2 cellular contexts compared by ENCODE assay signal in genomic region chr22:22450343-22450839, GRCh38.
TF ChIP-seq lines count a peak whose summit lies in the region.

No MANE protein-coding gene starts in this region.

TF ChIP-seq in HepG2, 621 proteins besides CTCF, POLR2A, EP300 and RAD21:
- TF ChIP-seq MAFK (conservative IDR thresholded peaks at IDR 0.05 in 1 of 2, IDR thresholded peaks at IDR 0.05 in 1 of 2; ENCODE audit: low read length in 2 of 2) (no peak), MZF1 (CRISPR knock-in tag; IDR thresholded peaks at IDR 0.05; ENCODE audit: borderline replicate concordance) (no peak)
- TF ChIP-seq, protein P1, sequence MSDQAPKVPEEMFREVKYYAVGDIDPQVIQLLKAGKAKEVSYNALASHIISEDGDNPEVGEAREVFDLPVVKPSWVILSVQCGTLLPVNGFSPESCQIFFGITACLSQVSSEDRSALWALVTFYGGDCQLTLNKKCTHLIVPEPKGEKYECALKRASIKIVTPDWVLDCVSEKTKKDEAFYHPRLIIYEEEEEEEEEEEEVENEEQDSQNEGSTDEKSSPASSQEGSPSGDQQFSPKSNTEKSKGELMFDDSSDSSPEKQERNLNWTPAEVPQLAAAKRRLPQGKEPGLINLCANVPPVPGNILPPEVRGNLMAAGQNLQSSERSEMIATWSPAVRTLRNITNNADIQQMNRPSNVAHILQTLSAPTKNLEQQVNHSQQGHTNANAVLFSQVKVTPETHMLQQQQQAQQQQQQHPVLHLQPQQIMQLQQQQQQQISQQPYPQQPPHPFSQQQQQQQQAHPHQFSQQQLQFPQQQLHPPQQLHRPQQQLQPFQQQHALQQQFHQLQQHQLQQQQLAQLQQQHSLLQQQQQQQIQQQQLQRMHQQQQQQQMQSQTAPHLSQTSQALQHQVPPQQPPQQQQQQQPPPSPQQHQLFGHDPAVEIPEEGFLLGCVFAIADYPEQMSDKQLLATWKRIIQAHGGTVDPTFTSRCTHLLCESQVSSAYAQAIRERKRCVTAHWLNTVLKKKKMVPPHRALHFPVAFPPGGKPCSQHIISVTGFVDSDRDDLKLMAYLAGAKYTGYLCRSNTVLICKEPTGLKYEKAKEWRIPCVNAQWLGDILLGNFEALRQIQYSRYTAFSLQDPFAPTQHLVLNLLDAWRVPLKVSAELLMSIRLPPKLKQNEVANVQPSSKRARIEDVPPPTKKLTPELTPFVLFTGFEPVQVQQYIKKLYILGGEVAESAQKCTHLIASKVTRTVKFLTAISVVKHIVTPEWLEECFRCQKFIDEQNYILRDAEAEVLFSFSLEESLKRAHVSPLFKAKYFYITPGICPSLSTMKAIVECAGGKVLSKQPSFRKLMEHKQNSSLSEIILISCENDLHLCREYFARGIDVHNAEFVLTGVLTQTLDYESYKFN (CRISPR knock-in tag; conservative IDR thresholded peaks at IDR 0.05), result no peak

TF ChIP-seq in SK-N-SH, 30 proteins besides CTCF, POLR2A, EP300 and RAD21:
- TF ChIP-seq RXRA (IDR thresholded peaks at IDR 0.05; ENCODE audit: borderline replicate concordance, low read depth) (no peak), FOXJ3 (CRISPR knock-in tag; IDR thresholded peaks at IDR 0.05) (no peak), GATA2 (CRISPR knock-in tag; IDR thresholded peaks at IDR 0.05) (no peak), MEF2A (IDR thresholded peaks at IDR 0.05; ENCODE audit: borderline replicate concordance, low read depth) (no peak), SIN3A (IDR thresholded peaks at IDR 0.05; ENCODE audit: borderline replicate concordance, low read depth, low read length) (no peak), NFIC (IDR thresholded peaks at IDR 0.05; ENCODE audit: borderline replicate concordance) (no peak), JUND (IDR thresholded peaks at IDR 0.05) (no peak), CHD2 (IDR thresholded peaks at IDR 0.05; ENCODE audit: low read length, partially characterized antibody) (no peak), ELF1 (IDR thresholded peaks at IDR 0.05) (no peak), MXI1 (IDR thresholded peaks at IDR 0.05; ENCODE audit: low read depth, low read length) (no peak), EZH2phosphoT487 (IDR thresholded peaks at IDR 0.05; ENCODE audit: borderline replicate concordance, low read depth) (no peak)
- TF ChIP-seq, protein P2, sequence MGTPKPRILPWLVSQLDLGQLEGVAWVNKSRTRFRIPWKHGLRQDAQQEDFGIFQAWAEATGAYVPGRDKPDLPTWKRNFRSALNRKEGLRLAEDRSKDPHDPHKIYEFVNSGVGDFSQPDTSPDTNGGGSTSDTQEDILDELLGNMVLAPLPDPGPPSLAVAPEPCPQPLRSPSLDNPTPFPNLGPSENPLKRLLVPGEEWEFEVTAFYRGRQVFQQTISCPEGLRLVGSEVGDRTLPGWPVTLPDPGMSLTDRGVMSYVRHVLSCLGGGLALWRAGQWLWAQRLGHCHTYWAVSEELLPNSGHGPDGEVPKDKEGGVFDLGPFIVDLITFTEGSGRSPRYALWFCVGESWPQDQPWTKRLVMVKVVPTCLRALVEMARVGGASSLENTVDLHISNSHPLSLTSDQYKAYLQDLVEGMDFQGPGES (IDR thresholded peaks at IDR 0.05; ENCODE audit: low read depth, low read length), result no peak
